Comparison of ENCODE assay signal across 19 cellular contexts in genomic region chr12:132604108-132605054, GRCh38. TPM values are rescaled to one million over a fixed set of nuclear protein-coding genes. Genes with fewer than 3 reads are reported as not detected.
DNase-seq lines count a peak whose midpoint lies in the region; ATAC-seq, FAIRE-seq and TF ChIP-seq lines count a peak whose summit lies in the region.
"Had no signal": no experiment of that assay in that cellular context is flagged by ENCODE, and none has a peak within 500 bp of the region (broad histone marks: within the 10 kb centered on the region; RNA-seq: fewer than 3 reads in every experiment).

No MANE protein-coding gene starts in this region.

- no peak overlapping the region for H3K4me3 Mint-ChIP-seq in osteocyte (ENCODE audit: unreplicated experiment)
- H3K4me3 Mint-ChIP-seq: stimulated activated effector memory CD8-positive, alpha-beta T cell treated with anti-CD3 and anti-CD28 coated beads, Interleukin-12 subunit alpha, Interleukin-12 subunit beta, amount 100 ng/mL, for 72 hours had no signal

- intact Hi-C loops in left ventricle myocardium superior (cut with micrococcal nuclease) = no loop called here

- peak; percentile 66 for ATAC-seq in left ventricle myocardium superior
- ATAC-seq: stimulated activated effector memory CD8-positive, alpha-beta T cell treated with anti-CD3 and anti-CD28 coated beads, Interleukin-12 subunit alpha, Interleukin-12 subunit beta, amount 100 ng/mL, for 72 hours had no signal

- no peak overlapping the region for H3K27ac Mint-ChIP-seq in osteocyte (ENCODE audit: unreplicated experiment)
- H3K27ac Mint-ChIP-seq: naive B cell; stimulated activated effector memory CD8-positive, alpha-beta T cell treated with anti-CD3 and anti-CD28 coated beads, Interleukin-12 subunit alpha, Interleukin-12 subunit beta, amount 100 ng/mL, for 72 hours had no signal

- no peaks in the 10 kb centered on the region for H3K36me3 Mint-ChIP-seq in osteocyte (ENCODE audit: unreplicated experiment)
- H3K36me3 Mint-ChIP-seq: naive B cell; stimulated activated effector memory CD8-positive, alpha-beta T cell treated with anti-CD3 and anti-CD28 coated beads, Interleukin-12 subunit alpha, Interleukin-12 subunit beta, amount 100 ng/mL, for 72 hours had no signal

- TF ChIP-seq POLR2A in GM12891 (IDR thresholded peaks at IDR 0.05; ENCODE audit: low read depth, low read length) = no peak

- H3K4me1 Mint-ChIP-seq in osteocyte (ENCODE audit: unreplicated experiment) = peaks cover 10% of the 10 kb centered on the region

- DNase-seq in ELF-1 (ENCODE audit: low read depth, low spot score) (peak; percentile 34), astrocyte of the hippocampus (ENCODE audit: low read depth, low spot score) (peak; percentile 42), left ventricle myocardium superior (peak; percentile 68), osteocyte (ENCODE audit: extremely low spot score, unreplicated experiment) (peak; percentile 85), GM12891 (ENCODE audit: insufficient read length, low spot score) (no peak), SHP77 treated with DMSO at 0.1 percent for 48 hours (lab: John Stamatoyannopoulos, UW) (no peak)
- no peak for DNase-seq in activated CD4-positive, CD25-positive, alpha-beta regulatory T cell treated with anti-CD3 and anti-CD28 coated beads, Interleukin-2, amount 50 U/mL, for 72 hours
- DNase-seq in stimulated activated naive CD4-positive, alpha-beta T cell (lab: John Stamatoyannopoulos, UW) = no peak
- DNase-seq: activated CD8-positive, alpha-beta memory T cell treated with anti-CD3 and anti-CD28 coated beads for 24 hours; activated effector memory CD4-positive, alpha-beta T cell treated with Interleukin-2 at 50 U/mL for 16 hours; foreskin melanocyte; naive B cell; NCI-H1092; stimulated activated CD4-positive, alpha-beta T cell treated with anti-CD3 and anti-CD28 coated beads, Interleukin-4, amount 100 ng/mL, for 4 hours had no signal

- H3K9me3 Mint-ChIP-seq in osteocyte (ENCODE audit: unreplicated experiment) = no peaks in the 10 kb centered on the region
- H3K9me3 Mint-ChIP-seq: stimulated activated effector memory CD8-positive, alpha-beta T cell treated with anti-CD3 and anti-CD28 coated beads, Interleukin-12 subunit alpha, Interleukin-12 subunit beta, amount 100 ng/mL, for 72 hours had no signal

- H3K27me3 Mint-ChIP-seq in osteocyte (ENCODE audit: unreplicated experiment) = peaks cover 40% of the 10 kb centered on the region

- FAIRE-seq in GM12891 (lab: Jason Lieb, UNC) = no peak
- FAIRE-seq: GM19239, TTC549 had no signal

- no peak for TF ChIP-seq CTCF in osteocyte (IDR thresholded peaks at IDR 0.05)

TF ChIP-seq in GM12891, 5 proteins besides CTCF, POLR2A, EP300 and RAD21:
- TF ChIP-seq TAF1 (IDR thresholded peaks at IDR 0.05; ENCODE audit: low read depth, low read length) = no peak
- no peak for TF ChIP-seq POU2F2 (IDR thresholded peaks at IDR 0.05; ENCODE audit: low read depth, low read length)
- no peak for TF ChIP-seq SPI1 (IDR thresholded peaks at IDR 0.05; ENCODE audit: low read depth, low read length)
- TF ChIP-seq POLR2AphosphoS5 (IDR thresholded peaks at IDR 0.05; ENCODE audit: low read depth, low read length) = no peak
- TF ChIP-seq PAX5 (IDR thresholded peaks at IDR 0.05; ENCODE audit: insufficient read depth, low read length, severe bottlenecking) = no peak

RNA-seq across cellular contexts. Expression of gene LRCOL1, which starts 6.0 kb away (rescaled TPM):
- not detected for total RNA-seq in left ventricle myocardium superior
- total RNA-seq in osteocyte = not detected in 2 replicates
- 0.18 TPM for polyA plus RNA-seq in GM12891 (2012; ENCODE audit: low read depth, missing spikeins)
- total RNA-seq: SK-MEL-5 had no signal

RNA-seq across cellular contexts. Expression of gene P2RX2, which starts 14.2 kb away (rescaled TPM):
- total RNA-seq in left ventricle myocardium superior = not detected
- total RNA-seq in osteocyte = not detected in 2 replicates
- polyA plus RNA-seq in GM12891 (2012; ENCODE audit: low read depth, missing spikeins) = 0.08 TPM
- total RNA-seq: SK-MEL-5 had no signal
- polyA plus RNA-seq: aorta had no signal

Comparison
In these comparisons a context has a peak if more than half of its experiments do, and no peak if none do; other contexts are left out.
1. DNase-seq: peak in ELF-1 (single experiment), astrocyte of the hippocampus (single experiment), left ventricle myocardium superior (single experiment) and osteocyte (single experiment); none in activated CD4-positive, CD25-positive, alpha-beta regulatory T cell treated with anti-CD3 and anti-CD28 coated beads, Interleukin-2, amount 50 U/mL, for 72 hours (single experiment), stimulated activated naive CD4-positive, alpha-beta T cell (0 of 6), GM12891 (single experiment) and SHP77 treated with DMSO at 0.1 percent for 48 hours (single experiment).